In the genomic region with DNA sequence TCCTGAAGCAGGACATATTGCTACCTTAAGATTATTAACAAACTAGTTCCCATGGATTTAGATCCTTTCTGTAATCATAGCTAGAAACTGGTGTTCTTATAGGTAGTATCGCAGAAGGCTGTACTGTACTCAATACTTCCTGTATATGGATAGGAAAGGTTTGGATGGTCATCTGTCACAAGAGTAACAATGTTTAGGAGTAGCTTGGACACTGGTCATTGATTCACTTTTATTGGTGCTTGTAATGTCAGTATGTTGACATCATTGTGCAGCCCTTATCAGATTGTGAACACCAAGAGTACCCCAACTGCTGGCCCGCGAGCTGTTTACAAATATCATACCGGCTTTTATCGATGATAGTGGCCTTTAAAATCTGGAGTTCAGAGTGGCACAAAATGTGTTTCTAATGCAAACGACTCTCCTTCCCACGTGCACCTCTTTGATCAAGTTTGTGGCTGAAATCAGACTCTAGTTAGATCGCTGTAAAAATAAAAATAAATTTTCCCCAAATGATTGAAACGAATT, we compare ENCODE assay signal across 8 cellular contexts. TPM values are rescaled to one million over a fixed set of nuclear protein-coding genes. Genes with fewer than 3 reads are reported as not detected.
DNase-seq lines count a peak whose midpoint lies in the region; ATAC-seq, FAIRE-seq and TF ChIP-seq lines count a peak whose summit lies in the region.

No MANE protein-coding gene starts in this region.

- POLR2A ChIA-PET in HepG2 (lab: Yijun Ruan, JAX) = no interaction called here

- TF ChIP-seq CTCF in adrenal gland (IDR thresholded peaks at IDR 0.05) (no peak), HepG2 (CRISPR knock-in tag; IDR thresholded peaks at IDR 0.05) (no peak), tibial nerve (IDR thresholded peaks at IDR 0.05) (no peak)

- peaks cover 9 to 22% of the 10 kb centered on the region in 2 donors for H3K4me1 ChIP-seq in adrenal gland (replicated peaks in 1 of 2)
- peaks cover 44% of the 10 kb centered on the region for H3K4me1 ChIP-seq in HepG2 (ENCODE audit: insufficient read depth, low read length)
- peaks cover 0 to 30% (median 16%) of the 10 kb centered on the region in 4 donors for H3K4me1 ChIP-seq in tibial nerve

- BruUV-seq in HepG2 (replicated peaks; lab: Mats Ljungman, UMichigan) = no TSS peak

- H3K9ac ChIP-seq in HepG2 (ENCODE audit: insufficient read depth, low read depth, low read length) = peak overlapping the region; percentile 80

- H3K9me3 Mint-ChIP-seq in activated T-cell treated with anti-CD3 and anti-CD28 coated beads, Interleukin-2, amount 50 U/mL, for 24 hours = no peaks in the 10 kb centered on the region

- peak overlapping the region; percentile 87 for H3K4me2 ChIP-seq in HepG2 (ENCODE audit: low read depth, low read length)

- H3K27ac ChIP-seq in adrenal gland = peak overlapping the region; percentile 83 to 94 (median 90)
- peak overlapping the region; percentile 87 for H3K27ac ChIP-seq in HepG2 (ENCODE audit: extremely low read length, insufficient read depth, low read length)
- H3K27ac ChIP-seq in tibial nerve = peak overlapping the region; percentile 83 to 96 (median 90)

- 35 to 48% (median 45%) methylated on average over 8 to 9 of the region's 9 CpGs for WGBS in adrenal gland, 4 donors
- WGBS in HepG2 (ENCODE audit: low lambda C conversion rate) = 24% methylated on average over 9 of the region's 9 CpGs
- WGBS in tibial nerve, 2 donors = 42 to 48% methylated on average over 9 of the region's 9 CpGs

- H4K20me1 ChIP-seq in HepG2 (ENCODE audit: insufficient read depth, low read length) = peaks cover 20% of the 10 kb centered on the region; the same call in 1 of the 2 replicates

- H3K4me3 ChIP-seq in adrenal gland (peak overlapping the region in 3 of 4 donors; percentile 76 to 93 (median 90)), HepG2 (replicated peaks in 1 of 3; ENCODE audit: insufficient read depth in 1 of 3, low read depth in 2 of 3, low read length in 3 of 3) (peak overlapping the region; percentile 80 to 91 (median 90)), tibial nerve (peak overlapping the region in 3 of 4 donors; percentile 60 to 94 (median 79))

- peak overlapping the region; percentile 85 for H3K4me3 Mint-ChIP-seq in activated T-cell treated with anti-CD3 and anti-CD28 coated beads, Interleukin-2, amount 50 U/mL, for 24 hours

- H3K9me3 ChIP-seq in adrenal gland (replicated peaks in 1 of 3) (no peaks in the 10 kb centered on the region), HepG2 (ENCODE audit: low read length) (no peaks in the 10 kb centered on the region), tibial nerve (no peaks in the 10 kb centered on the region)

- DNase-seq in activated T-cell treated with anti-CD3 and anti-CD28 coated beads, Interleukin-2, amount 50 U/mL, for 24 hours = no peak
- DNase-seq in activated T-cell treated with anti-CD3 and anti-CD28 coated beads, Interleukin-2, amount 50 U/mL, for 48 hours = no peak
- DNase-seq in adrenal gland (no peak), HepG2 (ENCODE audit: low spot score) (no peak), tibial nerve (ENCODE audit: low spot score in 2 of 2) (no peak), anterior cingulate cortex (lab: John Stamatoyannopoulos, UW) (no peak)
- DNase-seq in activated effector memory CD4-positive, alpha-beta T cell treated with anti-CD3 and anti-CD28 coated beads, Interleukin-2, amount 50 U/mL, for 16 hours = no peak

- H3K27me3 ChIP-seq in adrenal gland = no peaks in the 10 kb centered on the region
- H3K27me3 ChIP-seq in HepG2 (ENCODE audit: control insufficient read depth in 1 of 2, insufficient read depth in 2 of 2, low read length in 2 of 2) = no peaks in the 10 kb centered on the region; a peak in 1 of 5 replicates
- no peaks in the 10 kb centered on the region for H3K27me3 ChIP-seq in tibial nerve

- TF ChIP-seq EP300 in HepG2 (IDR thresholded peaks at IDR 0.05; ENCODE audit: low read depth in 2 of 2, low read length in 2 of 2) (no peak), HepG2 (CRISPR knock-in tag; IDR thresholded peaks at IDR 0.05; ENCODE audit: borderline replicate concordance) (no peak), tibial nerve (IDR thresholded peaks at IDR 0.05) (no peak)

- FAIRE-seq in HepG2 (lab: Jason Lieb, UNC) = no peak

- ATAC-seq in HepG2 (no peak), HG02642 (IDR thresholded peaks at IDR 0.05; ENCODE audit: poor library complexity, unreplicated experiment) (no peak)

- no peak for TF ChIP-seq RAD21 in HepG2 (CRISPR knock-in tag; IDR thresholded peaks at IDR 0.05)

- H3K36me3 Mint-ChIP-seq in activated T-cell treated with anti-CD3 and anti-CD28 coated beads, Interleukin-2, amount 50 U/mL, for 24 hours (ENCODE audit: low read depth) = peaks cover 8% of the 10 kb centered on the region

- in situ Hi-C loops in HepG2 (cut with HindIII; ENCODE audit: extremely low pct_ligation_motif_present, low pct_unique_long_range_greater_than_20kb) = no loop called here

- H3K4me1 Mint-ChIP-seq in activated T-cell treated with anti-CD3 and anti-CD28 coated beads, Interleukin-2, amount 50 U/mL, for 24 hours (ENCODE audit: low read depth) = peaks cover 36% of the 10 kb centered on the region

- H3K27ac Mint-ChIP-seq in activated T-cell treated with anti-CD3 and anti-CD28 coated beads, Interleukin-2, amount 50 U/mL, for 24 hours = peak overlapping the region; percentile 92

- TF ChIP-seq POLR2A in adrenal gland (IDR thresholded peaks at IDR 0.05) = no peak
- TF ChIP-seq POLR2A in HepG2 (IDR thresholded peaks at IDR 0.05; ENCODE audit: insufficient read depth in 1 of 2, low read depth in 2 of 2, low read length in 2 of 2) = no peak
- TF ChIP-seq POLR2A in tibial nerve (IDR thresholded peaks at IDR 0.05) = no peak

- no peaks in the 10 kb centered on the region for H3K27me3 Mint-ChIP-seq in activated T-cell treated with anti-CD3 and anti-CD28 coated beads, Interleukin-2, amount 50 U/mL, for 24 hours

- H3K36me3 ChIP-seq in adrenal gland (replicated peaks in 1 of 2) (no peaks in the 10 kb centered on the region), HepG2 (replicated peaks in 1 of 2; ENCODE audit: control insufficient read depth in 1 of 2, insufficient read depth in 2 of 2, low read length in 2 of 2) (no peaks in the 10 kb centered on the region), tibial nerve (no peaks in the 10 kb centered on the region)

- intact Hi-C loops in adrenal gland (cut with DNase I) (no loop called here), HepG2 (cut with micrococcal nuclease; ENCODE audit: unreplicated experiment) (loop anchor here (2.0 kb wide), 1 partner anchor 67 kb away; no protein-coding TSS in a partner anchor)

- CTCF ChIA-PET in HepG2 (lab: Yijun Ruan, JAX; ENCODE audit: low intra/inter-chr PET ratio, low total read pairs) = no interaction called here

- peaks cover 38% of the 10 kb centered on the region for H3K79me2 ChIP-seq in HepG2 (ENCODE audit: insufficient read depth, low read length)

- peak overlapping the region; percentile 88 for H2AFZ ChIP-seq in HepG2 (ENCODE audit: low read length)

RNA-seq across cellular contexts. Expression of gene CDK8, which starts 0.6 kb away (rescaled TPM):
- total RNA-seq in adrenal gland = 10 to 100 TPM in 5 of 8 donors, 1 to 10 TPM in 3; 7.7 to 18.3 (median 10.6) TPM
- polyA plus RNA-seq in adrenal gland = 10 to 100 TPM; 10.2 to 28.5 (median 12.0) TPM
- 16.4 and 21.3 TPM in 2 replicates for total RNA-seq in HepG2 (2016; rRNA removed; fragmentation: Illumina TruSeq; extraction: Trizol)
- 9.4 and 10.8 TPM in 2 replicates for total RNA-seq in HepG2 (2016; cell fraction: cytosol; rRNA removed; fragmentation: Illumina TruSeq; extraction: Trizol; ENCODE audit: low read depth)
- total RNA-seq in HepG2 (2016; cell fraction: insoluble cytoplasmic fraction; rRNA removed; fragmentation: Illumina TruSeq; extraction: Trizol) = 16.5 and 18.1 TPM in 2 replicates
- total RNA-seq in HepG2 (2016; cell fraction: membrane; rRNA removed; fragmentation: Illumina TruSeq; extraction: Trizol) = 14.5 and 14.6 TPM in 2 replicates
- total RNA-seq in HepG2 (2016; cell fraction: nucleus; rRNA removed; fragmentation: Illumina TruSeq; extraction: Trizol) = 13.3 and 15.7 TPM in 2 replicates
- polyA plus RNA-seq in HepG2 (2011; rRNA removed) = 13.7 and 15.8 TPM in 2 replicates
- 8.6 and 11.8 TPM in 2 replicates for polyA plus RNA-seq in HepG2 (2011; cell fraction: cytosol; rRNA removed)
- polyA plus RNA-seq in HepG2 (2011; cell fraction: nucleus; rRNA removed) = 14.0 TPM in 2 replicates
- 11.1 and 13.6 TPM in 2 replicates for polyA plus RNA-seq in HepG2 (2012)
- 1.7 and 1.8 TPM in 2 replicates for polyA plus RNA-seq in HepG2 (2016; cell fraction: cytosol; fragmentation: Illumina TruSeq; extraction: Trizol; ENCODE audit: low read depth)
- 17.6 and 18.5 TPM in 2 replicates for polyA plus RNA-seq in HepG2 (2016; cell fraction: insoluble cytoplasmic fraction; fragmentation: Illumina TruSeq; extraction: Trizol; ENCODE audit: low read depth)
- 6.1 and 6.3 TPM in 2 replicates for polyA plus RNA-seq in HepG2 (2016; cell fraction: membrane; fragmentation: Illumina TruSeq; extraction: Trizol; ENCODE audit: low read depth)
- polyA plus RNA-seq in HepG2 (2016; cell fraction: nucleus; fragmentation: Illumina TruSeq; extraction: Trizol; ENCODE audit: insufficient read depth, low read depth) = 23.1 and 24.6 TPM in 2 replicates
- polyA minus RNA-seq in HepG2 (2011; rRNA and poly(A)+ RNA removed; ENCODE audit: low replicate concordance) = 21.3 and 22.8 TPM in 2 replicates
- 11.7 and 12.0 TPM in 2 replicates for polyA minus RNA-seq in HepG2 (2011; cell fraction: cytosol; rRNA and poly(A)+ RNA removed)
- polyA minus RNA-seq in HepG2 (2011; cell fraction: nucleus; rRNA and poly(A)+ RNA removed) = 14.9 and 15.5 TPM in 2 replicates
- 10 to 100 TPM in 3 of 4 donors, 1 to 10 TPM in 1; 9.6 to 17.7 (median 13.7) TPM for total RNA-seq in tibial nerve

RNA-seq across cellular contexts. Expression of gene RNF6, which starts 31.2 kb away (rescaled TPM):
- 10 to 100 TPM; 21.1 to 63.4 (median 31.4) TPM for total RNA-seq in adrenal gland
- polyA plus RNA-seq in adrenal gland = 10 to 100 TPM; 14.4 to 56.0 (median 15.9) TPM
- total RNA-seq in HepG2 (2016; rRNA removed; fragmentation: Illumina TruSeq; extraction: Trizol) = 36.8 and 57.0 TPM in 2 replicates
- total RNA-seq in HepG2 (2016; cell fraction: cytosol; rRNA removed; fragmentation: Illumina TruSeq; extraction: Trizol; ENCODE audit: low read depth) = 3.7 and 5.1 TPM in 2 replicates
- 36.4 and 55.9 TPM in 2 replicates for total RNA-seq in HepG2 (2016; cell fraction: insoluble cytoplasmic fraction; rRNA removed; fragmentation: Illumina TruSeq; extraction: Trizol)
- total RNA-seq in HepG2 (2016; cell fraction: membrane; rRNA removed; fragmentation: Illumina TruSeq; extraction: Trizol) = 17.4 and 17.7 TPM in 2 replicates
- 20.6 and 28.2 TPM in 2 replicates for total RNA-seq in HepG2 (2016; cell fraction: nucleus; rRNA removed; fragmentation: Illumina TruSeq; extraction: Trizol)
- 11.2 and 14.6 TPM in 2 replicates for polyA plus RNA-seq in HepG2 (2011; rRNA removed)
- 6.3 and 9.5 TPM in 2 replicates for polyA plus RNA-seq in HepG2 (2011; cell fraction: cytosol; rRNA removed)
- polyA plus RNA-seq in HepG2 (2011; cell fraction: nucleus; rRNA removed) = 9.8 and 10.1 TPM in 2 replicates
- 13.6 and 16.9 TPM in 2 replicates for polyA plus RNA-seq in HepG2 (2012)
- 1.6 and 2.4 TPM in 2 replicates for polyA plus RNA-seq in HepG2 (2016; cell fraction: cytosol; fragmentation: Illumina TruSeq; extraction: Trizol; ENCODE audit: low read depth)
- 38.4 and 39.3 TPM in 2 replicates for polyA plus RNA-seq in HepG2 (2016; cell fraction: insoluble cytoplasmic fraction; fragmentation: Illumina TruSeq; extraction: Trizol; ENCODE audit: low read depth)
- polyA plus RNA-seq in HepG2 (2016; cell fraction: membrane; fragmentation: Illumina TruSeq; extraction: Trizol; ENCODE audit: low read depth) = 6.1 and 6.2 TPM in 2 replicates
- 22.4 and 23.7 TPM in 2 replicates for polyA plus RNA-seq in HepG2 (2016; cell fraction: nucleus; fragmentation: Illumina TruSeq; extraction: Trizol; ENCODE audit: insufficient read depth, low read depth)
- polyA minus RNA-seq in HepG2 (2011; rRNA and poly(A)+ RNA removed; ENCODE audit: low replicate concordance) = 18.3 and 22.6 TPM in 2 replicates
- polyA minus RNA-seq in HepG2 (2011; cell fraction: cytosol; rRNA and poly(A)+ RNA removed) = 13.7 and 16.2 TPM in 2 replicates
- 27.4 and 33.7 TPM in 2 replicates for polyA minus RNA-seq in HepG2 (2011; cell fraction: nucleus; rRNA and poly(A)+ RNA removed)
- total RNA-seq in tibial nerve = 10 to 100 TPM; 17.1 to 22.8 (median 19.3) TPM
